Comparison of ENCODE assay signal across 8 cellular contexts in genomic region chr17:42361781-42362186, GRCh38. TPM values are rescaled to one million over a fixed set of nuclear protein-coding genes. Genes with fewer than 3 reads are reported as not detected.
DNase-seq lines count a peak whose midpoint lies in the region; ATAC-seq and TF ChIP-seq lines count a peak whose summit lies in the region.

No MANE protein-coding gene starts in this region.

- peak overlapping the region; percentile 15 for H3K27ac ChIP-seq in suprapubic skin

- H3K36me3 ChIP-seq in suprapubic skin = no peaks in the 10 kb centered on the region

- 26% methylated on average over 2 of the region's 2 CpGs for WGBS in suprapubic skin

- TF ChIP-seq POLR2A in suprapubic skin (IDR thresholded peaks at IDR 0.05) = no peak

- no peak overlapping the region for H3K4me3 ChIP-seq in suprapubic skin

- no peak for TF ChIP-seq CTCF in suprapubic skin (IDR thresholded peaks at IDR 0.05)
- TF ChIP-seq CTCF in omental fat pad (IDR thresholded peaks at IDR 0.05) = no peak
- no peak for TF ChIP-seq CTCF in GM13977 (IDR thresholded peaks at IDR 0.05; ENCODE audit: extremely low read depth, insufficient read depth, missing control alignments)

- H3K9me3 ChIP-seq in suprapubic skin = no peaks in the 10 kb centered on the region

- ATAC-seq in left colon = peak; percentile 98
- ATAC-seq in omental fat pad (ENCODE audit: low FRiP score) = no peak

- peaks cover 56% of the 10 kb centered on the region for H3K4me1 ChIP-seq in suprapubic skin

- H3K27me3 ChIP-seq in suprapubic skin = no peaks in the 10 kb centered on the region

- DNase-seq in SHP77 treated with DMSO at 0.1 percent for 48 hours (lab: John Stamatoyannopoulos, UW) (peak; percentile 2), SHP77 (lab: John Stamatoyannopoulos, UW) (no peak), left colon (no peak), suprapubic skin (ENCODE audit: low spot score in 2 of 2) (no peak), omental fat pad (ENCODE audit: low spot score) (no peak), GM13977 (ENCODE audit: low spot score) (no peak), NCI-H187 (lab: John Stamatoyannopoulos, UW) (no peak)
- DNase-seq in activated T-helper 9 cell treated with anti-CD3 and anti-CD28 coated beads, Interleukin-2, amount 50 U/mL, for 16 hours (ENCODE audit: low read depth) = peak; percentile 13

- intact Hi-C loops in left colon (cut with DNase I, micrococcal nuclease) = no loop called here

- no peak for TF ChIP-seq EP300 in suprapubic skin (IDR thresholded peaks at IDR 0.05)

- in situ Hi-C loops in GM13977 (cut with MboI; ENCODE audit: low pct_unique_long_range_greater_than_20kb, low sequenced_read_pairs, unreplicated experiment) = no loop called here

RNA-seq across cellular contexts. Expression of gene STAT3, which starts 26.5 kb away (rescaled TPM):
- total RNA-seq in left colon (100 to 1,000 TPM; 150 to 212 TPM), suprapubic skin (100 to 1,000 TPM; 144 to 174 (median 152) TPM), omental fat pad (100 to 1,000 TPM; 214 to 433 (median 280) TPM)

Comparison
In these comparisons a context has a peak if more than half of its experiments do, and no peak if none do; other contexts are left out.
1. DNase-seq: peak in SHP77 treated with DMSO at 0.1 percent for 48 hours (single experiment) and activated T-helper 9 cell treated with anti-CD3 and anti-CD28 coated beads, Interleukin-2, amount 50 U/mL, for 16 hours (single experiment); none in SHP77 (0 of 2), left colon (0 of 2), suprapubic skin (0 of 2), omental fat pad (single experiment), GM13977 (single experiment) and NCI-H187 (0 of 2).